ENCODE assay signal across 17 cellular contexts in genomic region chr7:95263803-95264202, GRCh38.
"Had no signal": no experiment of that assay in that cellular context is flagged by ENCODE, and none has a peak within 500 bp of the region (broad histone marks: within the 10 kb centered on the region; RNA-seq: fewer than 3 reads in every experiment).

No MANE protein-coding gene starts in this region.

- H3K9me3 ChIP-seq: esophagus muscularis mucosa, gastrocnemius medialis, heart right ventricle, left ventricle myocardium inferior, lower lobe of right lung, neutrophil, right atrium auricular region, sigmoid colon had no signal

- H3K27ac Mint-ChIP-seq: naive thymus-derived CD4-positive, alpha-beta T cell; nephron progenitor cell had no signal

- DNase-seq: effector memory CD4-positive, alpha-beta T cell; gastrocnemius medialis; heart right ventricle; left ventricle myocardium inferior; lower lobe of right lung; mesenchymal stem cell; naive thymus-derived CD4-positive, alpha-beta T cell; nephron progenitor cell; posterior cingulate gyrus; sigmoid colon; stimulated activated CD4-positive, alpha-beta T cell treated with anti-CD3 and anti-CD28 coated beads, Interleukin-2, amount 100 ng/mL, for 48 hours; stimulated activated naive CD4-positive, alpha-beta T cell treated with Interleukin-2 at 50 U/mL for 16 hours had no signal

- H3K27me3 Mint-ChIP-seq: naive thymus-derived CD4-positive, alpha-beta T cell had no signal

- H3K4me3 ChIP-seq: esophagus muscularis mucosa, gastrocnemius medialis, heart right ventricle, left ventricle myocardium inferior, lower lobe of right lung, right atrium auricular region, sigmoid colon, smooth muscle cell had no signal

- H3K36me3 ChIP-seq: gastrocnemius medialis, left ventricle myocardium inferior, lower lobe of right lung, neutrophil, right atrium auricular region had no signal

- H3K4me1 ChIP-seq: esophagus muscularis mucosa, gastrocnemius medialis, heart right ventricle, left ventricle myocardium inferior, lower lobe of right lung, right atrium auricular region, sigmoid colon had no signal

- H3K36me3 Mint-ChIP-seq: naive thymus-derived CD4-positive, alpha-beta T cell had no signal

- ATAC-seq: gastrocnemius medialis; lower lobe of right lung; naive thymus-derived CD4-positive, alpha-beta T cell had no signal

- H3K4me1 Mint-ChIP-seq: naive thymus-derived CD4-positive, alpha-beta T cell; nephron progenitor cell had no signal

- H3K27me3 ChIP-seq: esophagus muscularis mucosa, gastrocnemius medialis, heart right ventricle, neutrophil, right atrium auricular region, sigmoid colon had no signal

- H3K27ac ChIP-seq: epithelial cell of prostate, esophagus muscularis mucosa, gastrocnemius medialis, left ventricle myocardium inferior, lower lobe of right lung, neutrophil, right atrium auricular region, sigmoid colon had no signal

- H3K9me3 Mint-ChIP-seq: naive thymus-derived CD4-positive, alpha-beta T cell; nephron progenitor cell had no signal

- H3K4me3 Mint-ChIP-seq: naive thymus-derived CD4-positive, alpha-beta T cell; nephron progenitor cell had no signal
